7 cellular contexts compared by ENCODE assay signal in genomic region chr11:61940466-61940865, GRCh38. TPM values are rescaled to one million over a fixed set of nuclear protein-coding genes. Genes with fewer than 3 reads are reported as not detected.
"Had no signal": no experiment of that assay in that cellular context is flagged by ENCODE, and none has a peak within 500 bp of the region (broad histone marks: within the 10 kb centered on the region; RNA-seq: fewer than 3 reads in every experiment).

No MANE protein-coding gene starts in this region.

- H3K4me3 ChIP-seq: K562 had no signal

- DNase-seq: IMR-90, KBM-7, KG1 had no signal

- H3K27ac ChIP-seq: HL-60 had no signal

- ATAC-seq: HepG2, K562 had no signal

RNA-seq across cellular contexts. Expression of gene BEST1, which starts 9.7 kb away (rescaled TPM):
- total RNA-seq: HT1080 had no signal
